ENCODE assay signal across 19 cellular contexts in the genomic region with DNA sequence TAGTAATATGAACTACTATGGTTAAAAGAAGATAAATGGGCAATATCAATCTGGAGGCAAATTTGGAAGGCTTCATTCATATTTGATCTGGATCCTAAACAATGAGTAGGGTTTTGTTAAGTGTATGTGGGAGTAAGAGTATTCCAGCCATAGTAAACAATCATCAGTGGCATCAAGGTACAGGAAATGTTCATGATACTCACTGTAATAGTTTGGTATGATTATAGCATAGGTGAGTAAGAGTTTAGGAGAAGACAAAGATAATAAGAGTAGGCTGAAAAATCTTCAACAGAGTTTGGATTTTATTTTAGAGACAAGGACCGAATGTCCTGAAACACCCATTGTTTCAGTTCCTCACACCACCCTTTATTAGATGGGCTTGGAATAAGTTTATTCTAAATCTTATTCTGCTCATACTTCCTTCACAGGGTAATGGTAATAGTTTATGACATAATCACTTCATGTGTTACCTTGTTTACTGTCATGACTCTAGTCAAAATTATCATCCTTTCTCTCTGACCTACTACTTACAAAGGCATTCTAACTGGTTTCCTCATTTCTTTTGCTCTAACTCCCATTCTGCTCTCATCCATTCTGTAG.
"Had no signal": no experiment of that assay in that cellular context is flagged by ENCODE, and none has a peak within 500 bp of the region (broad histone marks: within the 10 kb centered on the region; RNA-seq: fewer than 3 reads in every experiment).

No MANE protein-coding gene starts in this region.

- ATAC-seq: heart left ventricle, left lobe of liver, pancreas had no signal

- H3K36me3 ChIP-seq: heart left ventricle, pancreas had no signal

- FAIRE-seq: astrocyte, frontal cortex, islet of Langerhans, pancreas had no signal

- H3K27me3 ChIP-seq: heart left ventricle, pancreas had no signal

- H3K27ac Mint-ChIP-seq: activated CD4-positive, alpha-beta memory T cell treated with anti-CD3 and anti-CD28 coated beads for 36 hours had no signal

- H3K4me3 ChIP-seq: heart left ventricle, mucosa of descending colon, pancreas, skin epidermis had no signal

- H3K36me3 Mint-ChIP-seq: activated CD4-positive, alpha-beta memory T cell treated with anti-CD3 and anti-CD28 coated beads for 36 hours had no signal

- H3K9me3 Mint-ChIP-seq: activated CD4-positive, alpha-beta memory T cell treated with anti-CD3 and anti-CD28 coated beads for 36 hours; activated T-cell treated with anti-CD3 and anti-CD28 coated beads, Interleukin-2, amount 50 U/mL, for 4 hours had no signal

- H3K4me3 Mint-ChIP-seq: activated CD4-positive, alpha-beta memory T cell treated with anti-CD3 and anti-CD28 coated beads for 36 hours; activated T-cell treated with anti-CD3 and anti-CD28 coated beads, Interleukin-2, amount 50 U/mL, for 4 hours; neural crest cell had no signal

- H3K27ac ChIP-seq: heart left ventricle, pancreas, skin epidermis had no signal

- H3K27me3 Mint-ChIP-seq: activated CD4-positive, alpha-beta memory T cell treated with anti-CD3 and anti-CD28 coated beads for 36 hours had no signal

- DNase-seq: activated CD4-positive, alpha-beta memory T cell treated with anti-CD3 and anti-CD28 coated beads for 36 hours; activated CD4-positive, CD25-positive, alpha-beta regulatory T cell treated with anti-CD3 and anti-CD28 coated beads, Interleukin-2, amount 50 U/mL, for 72 hours; activated gamma-delta T cell treated with Interleukin-2 at 50 U/mL for 16 hours; activated T-cell treated with anti-CD3 and anti-CD28 coated beads, Interleukin-2, amount 50 U/mL, for 4 hours; effector CD8-positive, alpha-beta T cell; heart left ventricle; mammary epithelial cell; mucosa of descending colon; pancreas; retina; stimulated activated CD4-positive, alpha-beta T cell treated with anti-CD3 and anti-CD28 coated beads, Interleukin-4, amount 100 ng/mL, for 4 hours; T-helper 2 cell; trophoblast cell had no signal

- H3K9me3 ChIP-seq: heart left ventricle, mucosa of descending colon, pancreas had no signal
